10 cellular contexts compared by ENCODE assay signal in the genomic region with DNA sequence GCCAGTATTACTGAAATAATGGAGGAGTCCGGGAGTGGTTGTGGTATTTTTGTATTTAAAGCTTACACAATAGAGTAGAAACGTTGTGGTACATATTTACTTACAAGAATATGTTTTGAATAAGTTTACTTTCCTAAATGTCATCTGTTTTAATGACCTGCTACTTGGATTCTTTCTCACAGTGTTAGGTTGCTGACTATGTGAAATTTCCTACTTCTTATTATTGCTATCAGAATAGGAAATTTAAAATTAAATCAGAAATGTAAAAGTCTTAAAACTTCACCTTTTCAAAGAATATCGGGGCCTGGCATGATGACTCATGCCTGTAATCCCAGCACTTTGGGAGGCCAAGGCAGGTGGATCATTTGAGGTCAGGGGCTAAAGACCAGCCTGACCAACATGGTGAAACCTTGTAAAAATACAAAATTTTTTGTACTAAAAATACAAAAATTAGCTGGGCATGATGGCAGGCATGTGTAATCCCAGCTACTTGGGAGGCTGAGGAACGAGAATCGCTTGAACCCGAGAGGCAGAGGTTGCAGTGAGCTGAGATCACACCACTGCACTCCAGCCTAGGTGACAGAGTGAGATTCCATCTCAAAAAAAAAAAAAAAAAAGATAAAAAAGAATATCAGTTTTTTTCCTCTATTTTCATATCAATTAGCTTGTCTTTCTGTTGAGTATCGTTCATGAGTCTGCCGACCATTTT.
DNase-seq lines count a peak whose midpoint lies in the region; ATAC-seq, FAIRE-seq and TF ChIP-seq lines count a peak whose summit lies in the region.
"Had no signal": no experiment of that assay in that cellular context is flagged by ENCODE, and none has a peak within 500 bp of the region (broad histone marks: within the 10 kb centered on the region; RNA-seq: fewer than 3 reads in every experiment).

No MANE protein-coding gene starts in this region.

- H3K4me3 Mint-ChIP-seq in T-helper 1 cell treated with Interleukin-12 subunit alpha and Interleukin-12 subunit beta and Interleukin-4 antibody, amounts not matched to agents 30 μg/mL and 1 μg/mL, for 36 hours, result peak overlapping the region; percentile 50

- TF ChIP-seq POLR2A in stomach (IDR thresholded peaks at IDR 0.05), result no peak

- FAIRE-seq in GM19239 (lab: Jason Lieb, UNC), result no peak

- no peaks in the 10 kb centered on the region for H3K36me3 ChIP-seq in stomach
- H3K36me3 ChIP-seq: BE2C had no signal

- H3K27me3 ChIP-seq in stomach, result no peaks in the 10 kb centered on the region
- H3K27me3 ChIP-seq: BE2C had no signal

- WGBS in stomach, 5 donors, result 62 to 69% (median 67%) methylated on average over 8 of the region's 8 CpGs

- no peaks in the 10 kb centered on the region for H3K9me3 ChIP-seq in stomach
- H3K9me3 ChIP-seq: BE2C had no signal

- TF ChIP-seq EP300 in stomach (IDR thresholded peaks at IDR 0.05), result no peak

- no peaks in the 10 kb centered on the region for H3K27me3 Mint-ChIP-seq in T-helper 1 cell treated with Interleukin-12 subunit alpha and Interleukin-12 subunit beta and Interleukin-4 antibody, amounts not matched to agents 30 μg/mL and 1 μg/mL, for 36 hours (ENCODE audit: low read depth)

- peak overlapping the region; percentile 70 to 96 (median 86) for H3K27ac ChIP-seq in stomach

- DNase-seq in activated CD8-positive, alpha-beta memory T cell treated with anti-CD3 and anti-CD28 coated beads, Interleukin-2, amount 50 U/mL, for 48 hours, result peak; percentile 67
- DNase-seq in activated CD8-positive, alpha-beta memory T cell treated with anti-CD3 and anti-CD28 coated beads for 24 hours, result no peak
- peak; percentile 33 for DNase-seq in fibroblast of the aortic adventitia (ENCODE audit: low read depth)
- DNase-seq in stomach, result no peak
- DNase-seq in NCI-H774 (lab: John Stamatoyannopoulos, UW), result no peak
- no peak for DNase-seq in GM19239 (ENCODE audit: insufficient read length, low spot score)
- DNase-seq: BE2C, NCI-H524 treated with DMSO at 0.1 percent for 48 hours had no signal

- no peak for TF ChIP-seq CTCF in fibroblast of the aortic adventitia (IDR thresholded peaks at IDR 0.05; ENCODE audit: insufficient read depth, low read length)
- no peak for TF ChIP-seq CTCF in stomach (IDR thresholded peaks at IDR 0.05)

- H3K36me3 Mint-ChIP-seq in T-helper 1 cell treated with Interleukin-12 subunit alpha and Interleukin-12 subunit beta and Interleukin-4 antibody, amounts not matched to agents 30 μg/mL and 1 μg/mL, for 36 hours (ENCODE audit: low read depth), result peaks cover 20% of the 10 kb centered on the region

- intact Hi-C loops in stomach (cut with DNase I; ENCODE audit: low total_unique reads), result no loop called here

- peak overlapping the region; percentile 95 for H3K27ac Mint-ChIP-seq in T-helper 1 cell treated with Interleukin-12 subunit alpha and Interleukin-12 subunit beta and Interleukin-4 antibody, amounts not matched to agents 30 μg/mL and 1 μg/mL, for 36 hours

- H3K4me3 ChIP-seq in fibroblast of the aortic adventitia (ENCODE audit: low read depth, low read length), result no peak overlapping the region
- H3K4me3 ChIP-seq in stomach, result no peak overlapping the region

- peaks cover 29 to 77% (median 51%) of the 10 kb centered on the region in 4 donors for H3K4me1 ChIP-seq in stomach

- peaks cover 48% of the 10 kb centered on the region for H3K4me1 Mint-ChIP-seq in T-helper 1 cell treated with Interleukin-12 subunit alpha and Interleukin-12 subunit beta and Interleukin-4 antibody, amounts not matched to agents 30 μg/mL and 1 μg/mL, for 36 hours (ENCODE audit: low read depth)

- no peaks in the 10 kb centered on the region for H3K9me3 Mint-ChIP-seq in T-helper 1 cell treated with Interleukin-12 subunit alpha and Interleukin-12 subunit beta and Interleukin-4 antibody, amounts not matched to agents 30 μg/mL and 1 μg/mL, for 36 hours

- no peak for ATAC-seq in GM21390 (IDR thresholded peaks at IDR 0.05; ENCODE audit: unreplicated experiment)

Comparison
In these comparisons a context has a peak if more than half of its experiments do, and no peak if none do; other contexts are left out.
1. DNase-seq: peak in activated CD8-positive, alpha-beta memory T cell treated with anti-CD3 and anti-CD28 coated beads, Interleukin-2, amount 50 U/mL, for 48 hours (single experiment) and fibroblast of the aortic adventitia (single experiment); none in activated CD8-positive, alpha-beta memory T cell treated with anti-CD3 and anti-CD28 coated beads for 24 hours (single experiment), stomach (single experiment), NCI-H774 (single experiment) and GM19239 (single experiment).